14 cellular contexts compared by ENCODE assay signal in the genomic region with DNA sequence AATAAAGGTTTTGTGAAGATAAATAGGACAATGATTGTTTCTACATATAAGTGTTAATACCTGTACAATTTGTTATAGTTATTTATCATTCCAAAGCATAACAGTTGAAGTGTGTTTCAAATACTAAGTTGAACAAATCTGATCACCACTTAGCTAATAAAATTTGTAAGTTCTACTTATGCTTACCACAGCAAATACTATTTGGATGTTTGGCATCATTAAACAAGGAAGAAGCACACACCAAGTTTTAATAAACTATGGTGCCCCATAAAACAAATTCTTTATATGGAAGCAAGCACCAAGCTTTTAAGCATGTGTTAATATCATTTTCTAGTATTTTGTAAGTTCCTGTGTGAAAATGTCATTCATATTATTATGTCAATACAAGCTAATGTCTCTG.
"Had no signal": no experiment of that assay in that cellular context is flagged by ENCODE, and none has a peak within 500 bp of the region (broad histone marks: within the 10 kb centered on the region; RNA-seq: fewer than 3 reads in every experiment).

No MANE protein-coding gene starts in this region.

- ATAC-seq: pancreas, T-helper 17 cell, WTC11 had no signal

- H3K27ac Mint-ChIP-seq: activated CD4-positive, alpha-beta T cell treated with anti-CD3 and anti-CD28 coated beads, Interleukin-2, amount 10 ng/mL, durations not matched to agents 24 days and 14 days; activated naive CD4-positive, alpha-beta T cell treated with anti-CD3 and anti-CD28 coated beads for 36 hours; immature natural killer cell; T-helper 17 cell; WTC11 had no signal

- H3K36me3 Mint-ChIP-seq: WTC11 had no signal

- H3K9me3 ChIP-seq: adrenal gland, pancreas, transverse colon had no signal

- H3K9me3 Mint-ChIP-seq: activated CD4-positive, alpha-beta T cell treated with anti-CD3 and anti-CD28 coated beads, Interleukin-2, amount 10 ng/mL, durations not matched to agents 24 days and 14 days; activated naive CD4-positive, alpha-beta T cell treated with anti-CD3 and anti-CD28 coated beads for 36 hours; immature natural killer cell; neural crest cell; WTC11 had no signal

- H3K27me3 ChIP-seq: adrenal gland, pancreas, transverse colon had no signal

- DNase-seq: activated CD4-positive, alpha-beta T cell treated with anti-CD3 and anti-CD28 coated beads, Interleukin-2, amount 10 ng/mL, durations not matched to agents 24 days and 14 days; activated naive CD4-positive, alpha-beta T cell treated with anti-CD3 and anti-CD28 coated beads for 36 hours; adrenal gland; central memory CD4-positive, alpha-beta T cell; effector CD4-positive, alpha-beta T cell; immature natural killer cell; mesendoderm; pancreas; T-helper 17 cell; transverse colon had no signal

- H3K4me3 Mint-ChIP-seq: activated CD4-positive, alpha-beta T cell treated with anti-CD3 and anti-CD28 coated beads, Interleukin-2, amount 10 ng/mL, durations not matched to agents 24 days and 14 days; activated naive CD4-positive, alpha-beta T cell treated with anti-CD3 and anti-CD28 coated beads for 36 hours; immature natural killer cell; neural crest cell; T-helper 17 cell; WTC11 had no signal

- H3K27ac ChIP-seq: coronary artery, pancreas had no signal

- H3K4me3 ChIP-seq: adrenal gland, coronary artery, pancreas, skin epidermis had no signal

- H3K36me3 ChIP-seq: adrenal gland, pancreas, transverse colon had no signal
